19 cellular contexts compared by ENCODE assay signal in genomic region chr15:43251863-43252241, GRCh38. TPM values are rescaled to one million over a fixed set of nuclear protein-coding genes. Genes with fewer than 3 reads are reported as not detected.
A peak's percentile ranks its signal among the peaks of the same experiment; 100 is the strongest.
DNase-seq lines count a peak whose midpoint lies in the region; ATAC-seq and TF ChIP-seq lines count a peak whose summit lies in the region.
"Had no signal": no experiment of that assay in that cellular context is flagged by ENCODE, and none has a peak within 500 bp of the region (broad histone marks: within the 10 kb centered on the region; RNA-seq: fewer than 3 reads in every experiment).

No MANE protein-coding gene starts in this region.

- peaks cover 9% of the 10 kb centered on the region for H3K27me3 Mint-ChIP-seq in central memory CD8-positive, alpha-beta T cell

- peaks cover 7% of the 10 kb centered on the region for H3K36me3 Mint-ChIP-seq in central memory CD8-positive, alpha-beta T cell (ENCODE audit: insufficient read depth)

- peak; percentile 44 for DNase-seq in stimulated activated CD4-positive, alpha-beta T cell treated with anti-CD3 and anti-CD28 coated beads, Interleukin-1b, Interleukin-23, amount 100 ng/mL, for 48 hours
- no peak for DNase-seq in stimulated activated CD4-positive, alpha-beta T cell treated with anti-CD3 and anti-CD28 coated beads, Interleukin-4, amount 100 ng/mL, for 24 hours
- DNase-seq in activated CD4-positive, alpha-beta T cell treated with anti-CD3 and anti-CD28 coated beads, Interleukin-2, amount 50 U/mL, for 48 hours: peak; percentile 18 to 39
- DNase-seq in central memory CD8-positive, alpha-beta T cell (ENCODE audit: low spot score in 2 of 2): no peak
- DNase-seq in suprapubic skin (ENCODE audit: low spot score in 2 of 2) (no peak), erythroblast (lab: John Stamatoyannopoulos, UW) (no peak), kidney glomerular epithelial cell (lab: John Stamatoyannopoulos, UW) (no peak)
- DNase-seq: activated T-cell treated with anti-CD3 and anti-CD28 coated beads, Interleukin-2, amount 50 U/mL, for 4 hours; DND-41; foreskin keratinocyte; lower lobe of right lung; NCI-H2107; NCI-H510A had no signal

- no peaks in the 10 kb centered on the region for H3K27me3 ChIP-seq in suprapubic skin
- H3K27me3 ChIP-seq: foreskin keratinocyte had no signal

- no peaks in the 10 kb centered on the region for H3K36me3 ChIP-seq in suprapubic skin
- H3K36me3 ChIP-seq: lower lobe of right lung had no signal

- TF ChIP-seq POLR2A in suprapubic skin (IDR thresholded peaks at IDR 0.05): no peak
- no peak for TF ChIP-seq POLR2A in erythroblast (IDR thresholded peaks at IDR 0.05; ENCODE audit: low read length)

- peaks cover 29% of the 10 kb centered on the region for H3K4me1 ChIP-seq in suprapubic skin
- H3K4me1 ChIP-seq: foreskin keratinocyte, lower lobe of right lung had no signal

- no peak overlapping the region for H3K4me3 Mint-ChIP-seq in central memory CD8-positive, alpha-beta T cell
- H3K4me3 Mint-ChIP-seq: activated T-cell treated with anti-CD3 and anti-CD28 coated beads, Interleukin-2, amount 50 U/mL, for 4 hours had no signal

- peaks cover 27% of the 10 kb centered on the region for H3K4me1 Mint-ChIP-seq in central memory CD8-positive, alpha-beta T cell

- 82% methylated on average over 4 of the region's 4 CpGs for WGBS in suprapubic skin

- H3K4me3 ChIP-seq in suprapubic skin: no peak overlapping the region
- H3K4me3 ChIP-seq: lower lobe of right lung had no signal

- TF ChIP-seq EP300 in suprapubic skin (IDR thresholded peaks at IDR 0.05): no peak

- H3K9me3 Mint-ChIP-seq in central memory CD8-positive, alpha-beta T cell: no peaks in the 10 kb centered on the region
- H3K9me3 Mint-ChIP-seq: activated T-cell treated with anti-CD3 and anti-CD28 coated beads, Interleukin-2, amount 50 U/mL, for 4 hours had no signal

- H3K27ac ChIP-seq in suprapubic skin: peak overlapping the region; percentile 7
- H3K27ac ChIP-seq: foreskin keratinocyte, lower lobe of right lung had no signal

- no peak for TF ChIP-seq CTCF in suprapubic skin (IDR thresholded peaks at IDR 0.05)

- no peak for ATAC-seq in central memory CD8-positive, alpha-beta T cell (replicated peaks; ENCODE audit: extremely low read depth, poor library complexity, severe bottlenecking)
- no peak for ATAC-seq in HG02610 (IDR thresholded peaks at IDR 0.05; ENCODE audit: unreplicated experiment)
- ATAC-seq: foreskin keratinocyte, lower lobe of right lung had no signal

- no peaks in the 10 kb centered on the region for H3K9me3 ChIP-seq in suprapubic skin
- H3K9me3 ChIP-seq: lower lobe of right lung had no signal

- H3K27ac Mint-ChIP-seq in central memory CD8-positive, alpha-beta T cell (ENCODE audit: low read depth): peak overlapping the region; percentile 76

RNA-seq across cellular contexts. Expression of gene TGM5, which starts 14.9 kb away (rescaled TPM):
- 100 to 1,000 TPM in 1 of 4 donors, 10 to 100 TPM in 3; 61.6 to 146 (median 69.3) TPM for total RNA-seq in suprapubic skin
- total RNA-seq: activated T-cell treated with anti-CD3 and anti-CD28 coated beads, Interleukin-2, amount 50 U/mL, for 4 hours; dermis microvascular lymphatic vessel endothelial cell; foreskin keratinocyte; pulmonary artery endothelial cell; skeletal muscle tissue had no signal

RNA-seq across cellular contexts. Expression of gene EPB42, which starts 31.0 kb away (rescaled TPM):
- total RNA-seq in suprapubic skin: not detected
- total RNA-seq: activated T-cell treated with anti-CD3 and anti-CD28 coated beads, Interleukin-2, amount 50 U/mL, for 4 hours; dermis microvascular lymphatic vessel endothelial cell; foreskin keratinocyte; lower lobe of right lung; pulmonary artery endothelial cell; SK-MEL-5; T-helper 2 cell treated with Interferon-gamma antibody and Interleukin-4, amounts not matched to agents 100 ng/mL and 5 ng/mL, for 36 hours had no signal

RNA-seq across cellular contexts. Expression of gene TGM7, which starts 50.2 kb away (rescaled TPM):
- total RNA-seq in suprapubic skin: not detected
- total RNA-seq: activated T-cell treated with anti-CD3 and anti-CD28 coated beads, Interleukin-2, amount 50 U/mL, for 4 hours; dermis microvascular lymphatic vessel endothelial cell; foreskin keratinocyte; lower lobe of right lung; pulmonary artery endothelial cell; SK-MEL-5; skeletal muscle tissue; T-helper 2 cell treated with Interferon-gamma antibody and Interleukin-4, amounts not matched to agents 100 ng/mL and 5 ng/mL, for 36 hours had no signal

Comparison
In these comparisons a context has a peak if more than half of its experiments do, and no peak if none do; other contexts are left out.
1. DNase-seq: peak in stimulated activated CD4-positive, alpha-beta T cell treated with anti-CD3 and anti-CD28 coated beads, Interleukin-1b, Interleukin-23, amount 100 ng/mL, for 48 hours (single experiment) and activated CD4-positive, alpha-beta T cell treated with anti-CD3 and anti-CD28 coated beads, Interleukin-2, amount 50 U/mL, for 48 hours (2 of 2); none in stimulated activated CD4-positive, alpha-beta T cell treated with anti-CD3 and anti-CD28 coated beads, Interleukin-4, amount 100 ng/mL, for 24 hours (single experiment), central memory CD8-positive, alpha-beta T cell (0 of 2), suprapubic skin (0 of 2), erythroblast (0 of 2) and kidney glomerular epithelial cell (single experiment).